In the genomic region with DNA sequence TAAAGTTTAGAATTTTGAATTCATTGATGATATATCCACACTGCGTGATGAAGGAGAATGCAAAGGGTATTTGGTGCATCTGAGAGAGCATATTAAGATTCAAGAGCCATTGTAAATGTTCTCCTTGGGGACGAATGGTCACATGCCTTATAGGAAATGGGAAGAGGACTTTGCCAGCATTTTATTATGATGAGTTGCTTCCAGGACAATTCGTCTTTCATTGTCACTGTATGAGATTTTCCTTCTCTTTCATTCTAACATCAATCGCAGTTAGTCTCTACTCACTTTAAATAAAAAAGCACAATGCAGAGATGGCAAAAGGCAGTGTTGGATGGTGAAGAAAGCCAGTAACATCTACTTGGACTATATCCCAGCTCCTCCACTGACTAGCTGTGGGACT, we compare ENCODE assay signal across 21 cellular contexts.
"Had no signal": no experiment of that assay in that cellular context is flagged by ENCODE, and none has a peak within 500 bp of the region (broad histone marks: within the 10 kb centered on the region; RNA-seq: fewer than 3 reads in every experiment).

No MANE protein-coding gene starts in this region.

- H3K36me3 ChIP-seq: Peyer's patch, SJCRH30 had no signal

- H3K27me3 ChIP-seq: Peyer's patch, SJCRH30 had no signal

- H3K4me1 ChIP-seq: SJCRH30 had no signal

- ATAC-seq: activated CD4-positive, CD25-positive, alpha-beta regulatory T cell treated with anti-CD3 and anti-CD28 coated beads, Interleukin-2, amount 50 U/mL, for 24 hours; activated CD8-positive, alpha-beta T cell treated with anti-CD3 and anti-CD28 coated beads for 36 hours; activated T-cell treated with anti-CD3 and anti-CD28 coated beads, Interleukin-2, amount 50 U/mL, for 72 hours; SK-N-SH treated with all-trans-retinoic acid at 6 μM for 48 hours had no signal

- DNase-seq: activated CD4-positive, alpha-beta T cell treated with anti-CD3 and anti-CD28 coated beads for 4 hours; activated CD8-positive, alpha-beta memory T cell treated with anti-CD3 and anti-CD28 coated beads, Interleukin-2, amount 50 U/mL, for 4 hours; activated CD8-positive, alpha-beta T cell treated with anti-CD3 and anti-CD28 coated beads for 36 hours; activated naive CD4-positive, alpha-beta T cell treated with anti-CD3 and anti-CD28 coated beads, Interleukin-2, amount 50 U/mL, for 16 hours; activated naive CD8-positive, alpha-beta T cell treated with anti-CD3 and anti-CD28 coated beads, Interleukin-2, amount 10 ng/mL, durations not matched to agents 7 days and 5 days; activated T-cell treated with anti-CD3 and anti-CD28 coated beads, Interleukin-2, amount 50 U/mL, for 72 hours; aorta; KG1; NCI-H1048; NCI-H146; NCI-H187 treated with DMSO at 0.1 percent for 48 hours; NCI-H2081 treated with DMSO at 0.1 percent for 48 hours; NCI-H446; NCI-H524; Peyer's patch; Right ventricle myocardium superior; SJCRH30; SW 1271 had no signal

- H3K9me3 ChIP-seq: Peyer's patch, SJCRH30 had no signal

- H3K27ac ChIP-seq: Peyer's patch, RWPE1, SJCRH30 had no signal

- H3K4me3 ChIP-seq: Peyer's patch, SJCRH30 had no signal
